Comparison of ENCODE assay signal across 26 cellular contexts in genomic region chr1:63901094-63901493, GRCh38.
"Had no signal": no experiment of that assay in that cellular context is flagged by ENCODE, and none has a peak within 500 bp of the region (broad histone marks: within the 10 kb centered on the region; RNA-seq: fewer than 3 reads in every experiment).

No MANE protein-coding gene starts in this region.

- DNase-seq: activated B cell treated with CpG ODN at 0.5 μM for 24 hours; activated CD4-positive, alpha-beta T cell treated with anti-CD3 and anti-CD28 coated beads, Interleukin-2, amount 50 U/mL, for 1 hour; activated CD8-positive, alpha-beta memory T cell treated with anti-CD3 and anti-CD28 coated beads, Interleukin-2, amount 10 ng/mL, durations not matched to agents 7 days and 5 days; activated CD8-positive, alpha-beta T cell treated with anti-CD3 and anti-CD28 coated beads, Interleukin-2, amount 10 ng/mL, durations not matched to agents 7 days and 5 days; activated naive CD4-positive, alpha-beta T cell; activated T-cell treated with anti-CD3 and anti-CD28 coated beads, Interleukin-2, amount 50 U/mL, for 72 hours; colonic mucosa; effector memory CD8-positive, alpha-beta T cell; head of caudate nucleus; hippocampal formation; immature natural killer cell; lower lobe of right lung; mesendoderm; natural killer cell; occipital lobe; stimulated activated CD4-positive, alpha-beta T cell treated with anti-CD3 and anti-CD28 coated beads, Interleukin-12 subunit alpha, Interleukin-12 subunit beta, amount 100 ng/mL, for 4 hours; stimulated activated CD4-positive, alpha-beta T cell treated with anti-CD3 and anti-CD28 coated beads, Interleukin-4, amount 100 ng/mL, for 1 hour; stimulated activated naive CD8-positive, alpha-beta T cell treated with anti-CD3 and anti-CD28 coated beads, Interleukin-15, Interleukin-2, amounts not matched to agents 100 U/mL and 50 U/mL, for 24 hours; T-helper 2 cell had no signal

- H3K4me1 ChIP-seq: colonic mucosa, lower lobe of right lung had no signal

- ATAC-seq: activated CD8-positive, alpha-beta memory T cell treated with anti-CD3 and anti-CD28 coated beads, Interleukin-2, amount 10 ng/mL, durations not matched to agents 7 days and 5 days; activated CD8-positive, alpha-beta T cell treated with anti-CD3 and anti-CD28 coated beads, Interleukin-2, amount 10 ng/mL, durations not matched to agents 7 days and 5 days; activated naive CD4-positive, alpha-beta T cell treated with anti-CD3 and anti-CD28 coated beads, Interleukin-2, amount 50 U/mL, for 72 hours; activated T-cell treated with anti-CD3 and anti-CD28 coated beads, Interleukin-2, amount 50 U/mL, for 72 hours; effector memory CD8-positive, alpha-beta T cell; left lobe of liver; lower lobe of right lung; natural killer cell; sciatic nerve; stimulated activated naive CD8-positive, alpha-beta T cell treated with anti-CD3 and anti-CD28 coated beads, Interleukin-15, Interleukin-2, amounts not matched to agents 100 U/mL and 50 U/mL, for 24 hours had no signal

- H3K27me3 ChIP-seq: colonic mucosa, neural progenitor cell had no signal

- H3K9me3 ChIP-seq: colonic mucosa, lower lobe of right lung, thoracic aorta had no signal

- FAIRE-seq: endothelial cell of umbilical vein had no signal

- H3K4me3 ChIP-seq: colonic mucosa, lower lobe of right lung, neural progenitor cell, skin epidermis, thoracic aorta had no signal

- H3K27ac ChIP-seq: colonic mucosa, lower lobe of right lung, neural progenitor cell, skin epidermis, thoracic aorta had no signal

- H3K36me3 ChIP-seq: colonic mucosa, lower lobe of right lung, neural progenitor cell, thoracic aorta had no signal
